In genomic region chr7:132564849-132565248, GRCh38 we compare ENCODE assay signal across 9 cellular contexts. TPM values are rescaled to one million over a fixed set of nuclear protein-coding genes. Genes with fewer than 3 reads are reported as not detected.
"Had no signal": no experiment of that assay in that cellular context is flagged by ENCODE, and none has a peak within 500 bp of the region (broad histone marks: within the 10 kb centered on the region; RNA-seq: fewer than 3 reads in every experiment).

No MANE protein-coding gene starts in this region.

- H3K4me3 Mint-ChIP-seq: HFFc6, IgD-negative memory B cell had no signal

- H3K9ac ChIP-seq: GM23248, KMS-11 had no signal

- H3K36me3 ChIP-seq: HAP-1 had no signal

- H3K36me3 Mint-ChIP-seq: IgD-negative memory B cell had no signal

- H3K27ac Mint-ChIP-seq: HFFc6, IgD-negative memory B cell had no signal

- H3K4me1 Mint-ChIP-seq: IgD-negative memory B cell had no signal

- H3K9me3 Mint-ChIP-seq: HFFc6, IgD-negative memory B cell had no signal

- H3K4me1 ChIP-seq: HAP-1 had no signal

- H3K9me3 ChIP-seq: HAP-1 had no signal

- H3K4me3 ChIP-seq: GM23248, HAP-1 had no signal

- ATAC-seq: HepG2 had no signal

- H3K27ac ChIP-seq: GM23248, HL-60, KMS-11 had no signal

- DNase-seq: GM23248, H7, HFFc6, KBM-7 had no signal

RNA-seq across cellular contexts. Expression of gene PLXNA4, which starts 11.4 kb away (rescaled TPM):
- polyA plus RNA-seq: GM23248, IgD-negative memory B cell had no signal
